Comparison of ENCODE assay signal across 12 cellular contexts in the genomic region with DNA sequence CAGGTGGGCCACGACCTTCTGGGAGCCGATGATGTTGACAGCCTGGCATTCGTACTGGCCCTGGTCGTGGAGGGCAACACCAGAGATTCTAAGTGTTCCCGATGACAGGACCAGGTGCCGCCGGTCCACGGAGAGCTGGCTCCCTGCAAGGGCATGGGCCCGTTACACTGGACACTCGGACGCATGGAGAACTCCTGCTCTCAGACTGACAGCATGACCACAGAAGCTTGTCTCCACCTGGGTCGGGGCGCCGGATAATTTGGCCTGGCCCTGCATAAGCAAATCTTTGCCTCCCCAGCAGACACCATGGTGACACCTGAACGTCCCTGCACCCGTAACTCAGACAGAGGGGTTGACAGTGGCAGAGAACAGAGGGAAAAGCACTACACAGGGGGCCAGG.
"Had no signal": no experiment of that assay in that cellular context is flagged by ENCODE, and none has a peak within 500 bp of the region (broad histone marks: within the 10 kb centered on the region; RNA-seq: fewer than 3 reads in every experiment).

No MANE protein-coding gene starts in this region.

- H3K4me1 Mint-ChIP-seq: activated naive CD4-positive, alpha-beta T cell treated with anti-CD3 and anti-CD28 coated beads, Interleukin-2, amount 50 U/mL, for 24 hours had no signal

- H3K4me1 ChIP-seq: adrenal gland, testis had no signal

- H3K9me3 ChIP-seq: adrenal gland, testis had no signal

- DNase-seq: activated CD4-positive, alpha-beta T cell treated with anti-CD3 and anti-CD28 coated beads for 1 hour; activated CD4-positive, alpha-beta T cell treated with anti-CD3 and anti-CD28 coated beads, Interleukin-2, amount 50 U/mL, for 4 hours; foreskin fibroblast; hypothalamus; kidney; midbrain; testis had no signal

- H3K27me3 ChIP-seq: adrenal gland, testis had no signal

- H3K4me3 ChIP-seq: adrenal gland, lung, testis had no signal

- H3K4me3 Mint-ChIP-seq: activated naive CD4-positive, alpha-beta T cell treated with anti-CD3 and anti-CD28 coated beads, Interleukin-2, amount 50 U/mL, for 24 hours; stimulated activated naive CD8-positive, alpha-beta T cell treated with anti-CD3 and anti-CD28 coated beads, Interleukin-15, Interleukin-2, amounts not matched to agents 100 ng/mL and 50 ng/mL, for 24 hours had no signal

- H3K27me3 Mint-ChIP-seq: stimulated activated naive CD8-positive, alpha-beta T cell treated with anti-CD3 and anti-CD28 coated beads, Interleukin-15, Interleukin-2, amounts not matched to agents 100 ng/mL and 50 ng/mL, for 24 hours had no signal

- H3K27ac Mint-ChIP-seq: activated naive CD4-positive, alpha-beta T cell treated with anti-CD3 and anti-CD28 coated beads, Interleukin-2, amount 50 U/mL, for 24 hours; activated T-helper 2 cell treated with anti-CD3 and anti-CD28 coated beads, Interferon-gamma antibody, Interleukin-2, Interleukin-4, amounts not matched to agents 10 μg/mL and 5 μg/mL and 100 μg/mL, durations not matched to agents 14 hours and 24 hours and 36 hours; stimulated activated naive CD8-positive, alpha-beta T cell treated with anti-CD3 and anti-CD28 coated beads, Interleukin-15, Interleukin-2, amounts not matched to agents 100 ng/mL and 50 ng/mL, for 24 hours had no signal

- H3K27ac ChIP-seq: adrenal gland, testis had no signal

- H3K9me3 Mint-ChIP-seq: activated naive CD4-positive, alpha-beta T cell treated with anti-CD3 and anti-CD28 coated beads, Interleukin-2, amount 50 U/mL, for 24 hours; activated T-helper 2 cell treated with anti-CD3 and anti-CD28 coated beads, Interferon-gamma antibody, Interleukin-2, Interleukin-4, amounts not matched to agents 10 μg/mL and 5 μg/mL and 100 μg/mL, durations not matched to agents 14 hours and 24 hours and 36 hours; stimulated activated naive CD8-positive, alpha-beta T cell treated with anti-CD3 and anti-CD28 coated beads, Interleukin-15, Interleukin-2, amounts not matched to agents 100 ng/mL and 50 ng/mL, for 24 hours had no signal

- H3K36me3 Mint-ChIP-seq: activated naive CD4-positive, alpha-beta T cell treated with anti-CD3 and anti-CD28 coated beads, Interleukin-2, amount 50 U/mL, for 24 hours had no signal
